8 cellular contexts compared by ENCODE assay signal in genomic region chr9:32572900-32573523, GRCh38. TPM values are rescaled to one million over a fixed set of nuclear protein-coding genes. Genes with fewer than 3 reads are reported as not detected.
DNase-seq lines count a peak whose midpoint lies in the region; ATAC-seq, FAIRE-seq and TF ChIP-seq lines count a peak whose summit lies in the region.

NDUFB6 (minus strand) TSS chr9:32573159; CDS start chr9:32573060, 99 bp downstream.

- no peak within 1 kb of the TSS for H3K14ac ChIP-seq in H1 (ENCODE audit: insufficient read length)

- DNase-seq in COLO668 (lab: John Stamatoyannopoulos, UW; ENCODE audit: unreplicated experiment): peak; percentile 95
- DNase-seq in HTR-8/SVneo (ENCODE audit: insufficient read length, low spot score): peak; percentile 79
- peak; percentile 95 for DNase-seq in NOMO-1 treated with dmso at 0.1 percent for 144 hours (lab: John Stamatoyannopoulos, UW; ENCODE audit: unreplicated experiment)
- peak; percentile 82 to 94 (median 87) for DNase-seq in activated CD8-positive, alpha-beta memory T cell treated with anti-CD3 and anti-CD28 coated beads for 48 hours (ENCODE audit: low read depth in 2 of 3, low spot score in 2 of 3)
- DNase-seq in H1 (ENCODE audit: low read depth in 1 of 2, low spot score in 2 of 2): peak in 1 of 2 experiments; percentile 95
- DNase-seq in mesendoderm: peak; percentile 97
- peak; percentile 92 for DNase-seq in stimulated activated CD8-positive, alpha-beta memory T cell treated with anti-CD3 and anti-CD28 coated beads, Interleukin-15, amount 100 ng/mL, for 1 hour (ENCODE audit: low read depth)

- no peak within 1 kb of the TSS for H2BK12ac ChIP-seq in H1 (ENCODE audit: low read depth, low read length)

- peak within 1 kb of the TSS; percentile 47 for H4K91ac ChIP-seq in H1 (replicated peaks; ENCODE audit: insufficient read length, low read length)

- no peak for TF ChIP-seq CTCF in H1 (IDR thresholded peaks at IDR 0.05; ENCODE audit: control extremely low read depth in 1 of 3, insufficient read depth in 1 of 3, low read depth in 1 of 3, low read length in 3 of 3)

- TF ChIP-seq RAD21 in H1 (IDR thresholded peaks at IDR 0.05 in 1 of 2, conservative IDR thresholded peaks at IDR 0.05 in 1 of 2; ENCODE audit: low read depth in 2 of 2, low read length in 2 of 2): no peak

- H2BK5ac ChIP-seq in H1 (ENCODE audit: low read depth, low read length): peak within 1 kb of the TSS; percentile 85
- H2BK5ac ChIP-seq in mesendoderm (ENCODE audit: low read length): no peak within 1 kb of the TSS

- H3K23ac ChIP-seq in H1 (ENCODE audit: insufficient read length) (no peak within 1 kb of the TSS), mesendoderm (ENCODE audit: low read length) (no peak within 1 kb of the TSS)

- H3K23me2 ChIP-seq in H1 (ENCODE audit: low read depth, low read length): peaks cover 6% of the 10 kb centered on the region

- H3K27ac ChIP-seq in H1 (ENCODE audit: low read depth, low read length) (peak within 1 kb of the TSS; percentile 81), mesendoderm (ENCODE audit: low read depth, low read length) (peak within 1 kb of the TSS; percentile 9)

- H2BK20ac ChIP-seq in H1 (ENCODE audit: low read length): no peak within 1 kb of the TSS

- H4K8ac ChIP-seq in H1 (ENCODE audit: extremely low read depth, insufficient read depth, low read length): peak within 1 kb of the TSS; percentile 74; the same call in 1 of the 2 replicates
- peak within 1 kb of the TSS; percentile 28 for H4K8ac ChIP-seq in mesendoderm (ENCODE audit: low read depth, low read length)

- TF ChIP-seq POLR2A in H1 (IDR thresholded peaks at IDR 0.05; ENCODE audit: control extremely low read depth in 1 of 2, low read depth in 2 of 2, low read length in 2 of 2): peak; percentile 85 to 86

- peak; percentile 83 for ATAC-seq in GM21367 (IDR thresholded peaks at IDR 0.05; ENCODE audit: unreplicated experiment)

- peak; percentile 77 for FAIRE-seq in HTR-8/SVneo (lab: Jason Lieb, UNC)
- peak; percentile 60 for FAIRE-seq in H1 (lab: Jason Lieb, UNC)

- POLR2A ChIA-PET in H1 (lab: Charles Lee; ENCODE audit: partially characterized antibody): interaction anchor here (0.6 to 3.8 kb wide), 4 partner anchors 22 to 1249 kb away, joined by 3 to 24 read pairs (median 6); partner anchors contain the start of genes RIGI, SMIM27 and TOPORS

- H3K36me3 ChIP-seq in H1 (ENCODE audit: control insufficient read depth in 2 of 4, insufficient read depth in 4 of 4, low read length in 3 of 4) (peaks cover 0 to 5% (median 0%) of the 10 kb centered on the region in 4 experiments; a peak in 2 of 8 replicates), mesendoderm (ENCODE audit: control insufficient read depth, insufficient read depth, low read length) (no peaks in the 10 kb centered on the region)

- H3K79me2 ChIP-seq in H1 (ENCODE audit: control insufficient read depth in 1 of 2, insufficient read depth in 2 of 2, low read length in 2 of 2) (peaks cover 4 to 33% of the 10 kb centered on the region in 2 experiments; a peak in 3 of 4 replicates), mesendoderm (ENCODE audit: control insufficient read depth, insufficient read depth, low read length) (peaks cover 19% of the 10 kb centered on the region)

- H3K4me3 ChIP-seq in H1 (ENCODE audit: extremely low read depth in 1 of 4, insufficient read depth in 2 of 4, low read depth in 3 of 4, low read length in 4 of 4): peak within 1 kb of the TSS; percentile 70 to 98 (median 98)
- peak within 1 kb of the TSS; percentile 89 for H3K4me3 ChIP-seq in mesendoderm (ENCODE audit: low read length)

- no peak within 1 kb of the TSS for H2BK15ac ChIP-seq in H1 (ENCODE audit: low read length)
- H2BK15ac ChIP-seq in mesendoderm (replicated peaks; ENCODE audit: low read depth): no peak within 1 kb of the TSS

- H2AK5ac ChIP-seq in H1 (ENCODE audit: low read depth, low read length) (no peak within 1 kb of the TSS), mesendoderm (ENCODE audit: low read length) (no peak within 1 kb of the TSS)

- H2BK120ac ChIP-seq in H1 (replicated peaks; ENCODE audit: low read depth, low read length): no peak within 1 kb of the TSS
- no peak within 1 kb of the TSS for H2BK120ac ChIP-seq in mesendoderm (ENCODE audit: low read depth, low read length)

- H4K5ac ChIP-seq in H1 (ENCODE audit: insufficient read length, low read depth, low read length): peak within 1 kb of the TSS; percentile 85
- H4K5ac ChIP-seq in mesendoderm (ENCODE audit: low read length): peak within 1 kb of the TSS; percentile 28

- peaks cover 0 to 6% of the 10 kb centered on the region in 2 experiments for H4K20me1 ChIP-seq in H1 (replicated peaks in 1 of 2; ENCODE audit: control insufficient read depth in 1 of 2, insufficient read depth in 2 of 2, low read length in 2 of 2)

- H3K4me1 ChIP-seq in H1 (replicated peaks in 1 of 4; ENCODE audit: control insufficient read depth in 3 of 4, insufficient read depth in 4 of 4, low read length in 3 of 4) (peaks cover 0 to 4% (median under 1%) of the 10 kb centered on the region in 4 experiments; a peak in 2 of 7 replicates), mesendoderm (ENCODE audit: control insufficient read depth, low read depth, low read length) (peaks cover 2% of the 10 kb centered on the region)

- peak in 1 of 2 experiments; percentile 37; a peak in 1 of 3 replicates for TF ChIP-seq EP300 in H1 (IDR thresholded peaks at IDR 0.05; ENCODE audit: borderline replicate concordance in 1 of 2, low read depth in 2 of 2, low read length in 2 of 2)

- H3K27me3 ChIP-seq in H1 (replicated peaks in 1 of 4; ENCODE audit: control insufficient read depth in 3 of 4, extremely low read depth in 1 of 4, insufficient read depth in 3 of 4, low read length in 3 of 4) (no peaks in the 10 kb centered on the region), mesendoderm (ENCODE audit: insufficient read depth, low read length, poor library complexity) (no peaks in the 10 kb centered on the region)

- 0% methylated on average over 33 of the region's 36 CpGs; no CpG with 5 or more reads in 1 of the 2 experiments for WGBS in H1 (ENCODE audit: extremely low coverage in 1 of 2, insufficient coverage in 1 of 2, insufficient read length in 1 of 2, insufficient replicate concordance in 2 of 2, low coverage in 1 of 2, low lambda C conversion rate in 2 of 2, missing lambda C conversion rate in 1 of 2), 2 experiments
- WGBS in mesendoderm (ENCODE audit: extremely low coverage, insufficient coverage, low lambda C conversion rate): no CpG with 5 or more reads among the region's 36 CpGs

- CTCF ChIA-PET in H1 (lab: Charles Lee; ENCODE audit: partially characterized antibody): interaction anchor here (0.6 to 12.2 kb wide), 13 partner anchors 9 to 421 kb away, joined by 3 to 248 read pairs (median 5); partner anchors contain the start of gene RIGI

- H3K4ac ChIP-seq in H1 (replicated peaks; ENCODE audit: insufficient read length, low read depth, low read length): peak within 1 kb of the TSS; percentile 0
- peak within 1 kb of the TSS; percentile 37 for H3K4ac ChIP-seq in mesendoderm (ENCODE audit: low read depth, low read length)

- peak within 1 kb of the TSS; percentile 88 for H2AFZ ChIP-seq in H1 (ENCODE audit: low read length)

- H3K18ac ChIP-seq in H1 (ENCODE audit: extremely low read depth, low read length) (peak within 1 kb of the TSS; percentile 81), mesendoderm (ENCODE audit: low read length) (no peak within 1 kb of the TSS)

- H3K79me1 ChIP-seq in H1 (ENCODE audit: low read depth, low read length) (peaks cover 4% of the 10 kb centered on the region; the same call in 1 of the 2 replicates), mesendoderm (ENCODE audit: low read length) (peaks cover 7% of the 10 kb centered on the region)

- H3K4me2 ChIP-seq in H1 (ENCODE audit: insufficient read depth in 1 of 2, low read depth in 2 of 2, low read length in 2 of 2) (peak within 1 kb of the TSS; percentile 82 to 89), mesendoderm (ENCODE audit: low read length) (peak within 1 kb of the TSS; percentile 79)

- H3K56ac ChIP-seq in H1 (replicated peaks; ENCODE audit: insufficient read length, low read depth, low read length) (peak within 1 kb of the TSS; percentile 83), mesendoderm (ENCODE audit: low read length) (peak within 1 kb of the TSS; percentile 94)

- H3K9ac ChIP-seq in H1 (replicated peaks in 1 of 4; ENCODE audit: extremely low read depth in 1 of 4, low read depth in 3 of 4, low read length in 3 of 4) (peak within 1 kb of the TSS; percentile 70 to 91 (median 78)), mesendoderm (ENCODE audit: low read length) (peak within 1 kb of the TSS; percentile 92)

- H3K9me3 ChIP-seq in H1 (ENCODE audit: insufficient read depth in 2 of 2, low read depth in 1 of 2, low read length in 1 of 2): no peaks in the 10 kb centered on the region

TF ChIP-seq in H1, 55 proteins besides CTCF, POLR2A, EP300 and RAD21 (continues in another document):
- TF ChIP-seq TAF7 (optimal IDR thresholded peaks at IDR 0.05; ENCODE audit: borderline replicate concordance, low read depth, low read length): peak; percentile 75
- TF ChIP-seq CREB1 (IDR thresholded peaks at IDR 0.05): peak; percentile 98
- TF ChIP-seq CEBPB (IDR thresholded peaks at IDR 0.05; ENCODE audit: low read depth, low read length): peak; percentile 73
- TF ChIP-seq TCF12 (IDR thresholded peaks at IDR 0.05; ENCODE audit: low read depth, low read length): no peak
- TF ChIP-seq GABPA (IDR thresholded peaks at IDR 0.05; ENCODE audit: borderline replicate concordance, insufficient read depth, low read length): peak; percentile 77; the same call in 1 of the 2 replicates
- TF ChIP-seq TAF1 (IDR thresholded peaks at IDR 0.05; ENCODE audit: low read depth, low read length): peak; percentile 86
- peak; percentile 86 for TF ChIP-seq ASH2L (IDR thresholded peaks at IDR 0.05; ENCODE audit: low read length)
- TF ChIP-seq PHF8 (conservative IDR thresholded peaks at IDR 0.05; ENCODE audit: low read depth, low read length): peak; percentile 77
- no peak for TF ChIP-seq RXRA (IDR thresholded peaks at IDR 0.05; ENCODE audit: insufficient read depth, low read depth, low read length)
- TF ChIP-seq GTF2F1 (IDR thresholded peaks at IDR 0.05; ENCODE audit: borderline replicate concordance, low read depth, low read length): 0 out of 2 replicates have a peak, but pooled peaks have one; percentile 45
- no peak for TF ChIP-seq ZNF274 (IDR thresholded peaks at IDR 0.05; ENCODE audit: borderline replicate concordance, extremely low read depth, low read length)

RNA-seq across cellular contexts. Expression of gene NDUFB6, which starts in this region (rescaled TPM):
- total RNA-seq in H1 (2021; fragmentation: NEBNext Ultra II Directional; extraction: Animal tissue kit (Norgen Biotek cat#: 25700)): 61.4 and 62.5 TPM in 2 replicates
- polyA plus RNA-seq in H1 (2011; rRNA removed): 43.6 and 55.8 TPM in 2 replicates
- 62.6 TPM for polyA plus RNA-seq in H1 (2011; cell fraction: cytosol; rRNA removed)
- polyA plus RNA-seq in H1 (2011; cell fraction: nucleus; rRNA removed): 18.0 TPM
- polyA plus RNA-seq in H1 (2012, experiment 1 of 2): 42.1 to 62.5 TPM (median 50.8 TPM) in 4 replicates
- polyA plus RNA-seq in H1 (2012, experiment 2 of 2): 45.8 TPM
- polyA plus RNA-seq in H1 (2013, experiment 1 of 2): 79.7 TPM
- 80.0 TPM for polyA plus RNA-seq in H1 (2013, experiment 2 of 2)
- polyA minus RNA-seq in H1 (2011; rRNA and poly(A)+ RNA removed): 3.6 and 4.3 TPM in 2 replicates
- 42.2 TPM for polyA minus RNA-seq in H1 (2011; cell fraction: cytosol; rRNA and poly(A)+ RNA removed)
- 11.8 TPM for polyA minus RNA-seq in H1 (2011; cell fraction: nucleus; rRNA and poly(A)+ RNA removed)
- polyA plus RNA-seq in mesendoderm (2013, experiment 1 of 2): 95.9 TPM
- polyA plus RNA-seq in mesendoderm (2013, experiment 2 of 2): 91.7 TPM
